ENCODE assay signal across 2 cellular contexts in genomic region chr6:131001945-131002661, GRCh38.
TF ChIP-seq lines count a peak whose summit lies in the region.

No MANE protein-coding gene starts in this region.

TF ChIP-seq in HEK293, 187 proteins besides CTCF, POLR2A, EP300 and RAD21 (continued from another document):
- no peak for TF ChIP-seq ZNF18 (tag by site-specific recombination; IDR thresholded peaks at IDR 0.05)
- TF ChIP-seq ZNF223 (tag by site-specific recombination; IDR thresholded peaks at IDR 0.05), result no peak
- TF ChIP-seq SCRT1 (tag by site-specific recombination; IDR thresholded peaks at IDR 0.05; ENCODE audit: borderline replicate concordance), result peak; percentile 58; the same call in 1 of the 2 replicates
- no peak for TF ChIP-seq ZNF184 (tag by site-specific recombination; IDR thresholded peaks at IDR 0.05)

TF ChIP-seq in GM12878, 131 proteins besides CTCF, POLR2A, EP300 and RAD21 (continued from another document):
- TF ChIP-seq ZNF687 (IDR thresholded peaks at IDR 0.05) (no peak), ZBTB33 (IDR thresholded peaks at IDR 0.05) (no peak), RAD51 (IDR thresholded peaks at IDR 0.05) (no peak), HDAC2 (IDR thresholded peaks at IDR 0.05) (no peak), YBX1 (IDR thresholded peaks at IDR 0.05) (no peak), SPI1 (IDR thresholded peaks at IDR 0.05; ENCODE audit: borderline replicate concordance, insufficient read depth, low read depth, low read length) (no peak)
